Comparison of ENCODE assay signal across 1 cellular context in the genomic region with DNA sequence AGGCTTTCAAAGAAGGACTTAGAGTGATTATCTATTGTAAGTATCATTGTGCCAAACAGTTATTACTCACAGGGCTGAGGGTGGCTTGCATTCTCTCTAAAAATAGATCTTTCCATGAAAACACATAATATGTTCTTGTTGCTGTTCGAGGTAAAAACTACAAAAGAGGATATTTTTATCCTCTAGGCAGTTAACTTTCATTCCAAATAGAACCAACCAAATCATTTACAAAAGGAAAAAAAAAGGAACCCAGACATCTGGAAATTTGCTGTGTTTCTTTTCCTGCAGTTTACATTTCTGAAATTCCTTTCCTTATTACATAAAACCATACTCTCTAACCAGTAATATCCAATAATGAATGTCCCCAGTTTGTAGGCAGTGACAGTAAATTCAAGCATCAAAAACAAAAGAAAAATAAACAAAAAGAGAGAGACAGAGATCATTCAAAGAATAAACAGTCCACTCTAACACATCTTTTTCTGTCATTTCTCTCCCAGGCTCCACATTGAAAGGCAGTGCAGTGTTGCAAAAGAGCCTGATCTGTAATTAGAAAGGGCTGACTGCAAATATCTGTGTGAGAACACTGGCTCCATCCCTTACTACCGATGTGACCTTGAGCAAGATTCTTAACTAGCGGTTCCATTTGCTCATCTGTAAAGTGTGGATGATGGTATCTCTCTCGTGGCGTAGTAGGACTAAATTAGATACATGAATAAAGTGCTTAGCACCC.
TF ChIP-seq lines count a peak whose summit lies in the region.

No MANE protein-coding gene starts in this region.

TF ChIP-seq in HepG2, 621 proteins besides CTCF, POLR2A, EP300 and RAD21 (continued from another document and continues in another):
- TF ChIP-seq, protein P1, sequence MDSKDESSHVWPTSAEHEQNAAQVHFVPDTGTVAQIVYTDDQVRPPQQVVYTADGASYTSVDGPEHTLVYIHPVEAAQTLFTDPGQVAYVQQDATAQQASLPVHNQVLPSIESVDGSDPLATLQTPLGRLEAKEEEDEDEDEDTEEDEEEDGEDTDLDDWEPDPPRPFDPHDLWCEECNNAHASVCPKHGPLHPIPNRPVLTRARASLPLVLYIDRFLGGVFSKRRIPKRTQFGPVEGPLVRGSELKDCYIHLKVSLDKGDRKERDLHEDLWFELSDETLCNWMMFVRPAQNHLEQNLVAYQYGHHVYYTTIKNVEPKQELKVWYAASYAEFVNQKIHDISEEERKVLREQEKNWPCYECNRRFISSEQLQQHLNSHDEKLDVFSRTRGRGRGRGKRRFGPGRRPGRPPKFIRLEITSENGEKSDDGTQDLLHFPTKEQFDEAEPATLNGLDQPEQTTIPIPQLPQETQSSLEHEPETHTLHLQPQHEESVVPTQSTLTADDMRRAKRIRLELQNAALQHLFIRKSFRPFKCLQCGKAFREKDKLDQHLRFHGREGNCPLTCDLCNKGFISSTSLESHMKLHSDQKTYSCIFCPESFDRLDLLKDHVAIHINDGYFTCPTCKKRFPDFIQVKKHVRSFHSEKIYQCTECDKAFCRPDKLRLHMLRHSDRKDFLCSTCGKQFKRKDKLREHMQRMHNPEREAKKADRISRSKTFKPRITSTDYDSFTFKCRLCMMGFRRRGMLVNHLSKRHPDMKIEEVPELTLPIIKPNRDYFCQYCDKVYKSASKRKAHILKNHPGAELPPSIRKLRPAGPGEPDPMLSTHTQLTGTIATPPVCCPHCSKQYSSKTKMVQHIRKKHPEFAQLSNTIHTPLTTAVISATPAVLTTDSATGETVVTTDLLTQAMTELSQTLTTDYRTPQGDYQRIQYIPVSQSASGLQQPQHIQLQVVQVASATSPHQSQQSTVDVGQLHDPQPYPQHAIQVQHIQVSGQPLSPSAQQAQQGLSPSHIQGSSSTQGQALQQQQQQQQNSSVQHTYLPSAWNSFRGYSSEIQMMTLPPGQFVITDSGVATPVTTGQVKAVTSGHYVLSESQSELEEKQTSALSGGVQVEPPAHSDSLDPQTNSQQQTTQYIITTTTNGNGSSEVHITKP (CRISPR knock-in tag; IDR thresholded peaks at IDR 0.05; ENCODE audit: low read depth), result no peak
- peak; percentile 62; the same call in 1 of the 2 replicates for TF ChIP-seq ZKSCAN1 (IDR thresholded peaks at IDR 0.05; ENCODE audit: low read length)
- no peak for TF ChIP-seq SRSF1 (optimal IDR thresholded peaks at IDR 0.05; ENCODE audit: low read depth, low read length)
- TF ChIP-seq KLF16 (CRISPR knock-in tag; IDR thresholded peaks at IDR 0.05), result 0 out of 4 replicates have a peak, but pooled peaks of 1 of the 2 experiments have one; percentile 6
- no peak for TF ChIP-seq NFYC (CRISPR knock-in tag; IDR thresholded peaks at IDR 0.05)
- peak; percentile 57; the same call in 1 of the 2 replicates for TF ChIP-seq SOX5 (CRISPR knock-in tag; IDR thresholded peaks at IDR 0.05; ENCODE audit: borderline replicate concordance)
- TF ChIP-seq, protein P2, sequence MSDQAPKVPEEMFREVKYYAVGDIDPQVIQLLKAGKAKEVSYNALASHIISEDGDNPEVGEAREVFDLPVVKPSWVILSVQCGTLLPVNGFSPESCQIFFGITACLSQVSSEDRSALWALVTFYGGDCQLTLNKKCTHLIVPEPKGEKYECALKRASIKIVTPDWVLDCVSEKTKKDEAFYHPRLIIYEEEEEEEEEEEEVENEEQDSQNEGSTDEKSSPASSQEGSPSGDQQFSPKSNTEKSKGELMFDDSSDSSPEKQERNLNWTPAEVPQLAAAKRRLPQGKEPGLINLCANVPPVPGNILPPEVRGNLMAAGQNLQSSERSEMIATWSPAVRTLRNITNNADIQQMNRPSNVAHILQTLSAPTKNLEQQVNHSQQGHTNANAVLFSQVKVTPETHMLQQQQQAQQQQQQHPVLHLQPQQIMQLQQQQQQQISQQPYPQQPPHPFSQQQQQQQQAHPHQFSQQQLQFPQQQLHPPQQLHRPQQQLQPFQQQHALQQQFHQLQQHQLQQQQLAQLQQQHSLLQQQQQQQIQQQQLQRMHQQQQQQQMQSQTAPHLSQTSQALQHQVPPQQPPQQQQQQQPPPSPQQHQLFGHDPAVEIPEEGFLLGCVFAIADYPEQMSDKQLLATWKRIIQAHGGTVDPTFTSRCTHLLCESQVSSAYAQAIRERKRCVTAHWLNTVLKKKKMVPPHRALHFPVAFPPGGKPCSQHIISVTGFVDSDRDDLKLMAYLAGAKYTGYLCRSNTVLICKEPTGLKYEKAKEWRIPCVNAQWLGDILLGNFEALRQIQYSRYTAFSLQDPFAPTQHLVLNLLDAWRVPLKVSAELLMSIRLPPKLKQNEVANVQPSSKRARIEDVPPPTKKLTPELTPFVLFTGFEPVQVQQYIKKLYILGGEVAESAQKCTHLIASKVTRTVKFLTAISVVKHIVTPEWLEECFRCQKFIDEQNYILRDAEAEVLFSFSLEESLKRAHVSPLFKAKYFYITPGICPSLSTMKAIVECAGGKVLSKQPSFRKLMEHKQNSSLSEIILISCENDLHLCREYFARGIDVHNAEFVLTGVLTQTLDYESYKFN (CRISPR knock-in tag; conservative IDR thresholded peaks at IDR 0.05), result peak; percentile 26; the same call in 1 of the 2 replicates
- TF ChIP-seq BCL6 (CRISPR knock-in tag; IDR thresholded peaks at IDR 0.05), result peak; percentile 52
- TF ChIP-seq ZNF317 (CRISPR knock-in tag; IDR thresholded peaks at IDR 0.05), result peak; percentile 85; the same call in 1 of the 2 replicates
- TF ChIP-seq, protein P3, sequence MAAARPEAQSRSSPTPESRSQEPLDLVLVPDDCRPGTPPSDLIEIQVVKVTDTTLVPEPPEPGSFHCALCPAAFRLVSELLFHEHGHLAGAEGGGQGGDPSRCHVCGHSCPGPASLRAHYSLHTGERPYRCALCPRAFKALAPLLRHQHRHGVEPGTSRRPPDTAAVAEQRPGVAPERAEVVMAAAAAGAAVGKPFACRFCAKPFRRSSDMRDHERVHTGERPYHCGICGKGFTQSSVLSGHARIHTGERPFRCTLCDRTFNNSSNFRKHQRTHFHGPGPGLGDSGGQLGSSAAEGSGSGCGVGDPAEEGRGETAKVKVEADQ (CRISPR knock-in tag; IDR thresholded peaks at IDR 0.05; ENCODE audit: borderline replicate concordance), result no peak
- TF ChIP-seq ASH2L (IDR thresholded peaks at IDR 0.05; ENCODE audit: insufficient read length, low read depth, low read length), result no peak
- peak; percentile 37 for TF ChIP-seq TEAD3 (CRISPR knock-in tag; optimal IDR thresholded peaks at IDR 0.05; ENCODE audit: borderline replicate concordance)
- TF ChIP-seq CEBPZ (IDR thresholded peaks at IDR 0.05; ENCODE audit: low read length), result no peak
- no peak for TF ChIP-seq ZBTB49 (CRISPR knock-in tag; IDR thresholded peaks at IDR 0.05; ENCODE audit: borderline replicate concordance)
- peak; percentile 18; the same call in 1 of the 2 replicates for TF ChIP-seq ZMYM4 (CRISPR knock-in tag; IDR thresholded peaks at IDR 0.05)
- TF ChIP-seq ZNF354B (CRISPR knock-in tag; IDR thresholded peaks at IDR 0.05), result no peak
- TF ChIP-seq SOX13 (IDR thresholded peaks at IDR 0.05), result no peak
- peak in 1 of 2 experiments; percentile 37; a peak in 2 of 4 replicates for TF ChIP-seq SOX13 (CRISPR knock-in tag; conservative IDR thresholded peaks at IDR 0.05 in 1 of 2, IDR thresholded peaks at IDR 0.05 in 1 of 2)
- 0 out of 2 replicates have a peak, but pooled peaks have one; percentile 25 for TF ChIP-seq ZNF331 (CRISPR knock-in tag; IDR thresholded peaks at IDR 0.05)
- TF ChIP-seq ZFP90 (CRISPR knock-in tag; IDR thresholded peaks at IDR 0.05; ENCODE audit: borderline replicate concordance), result no peak
- TF ChIP-seq CEBPG (CRISPR knock-in tag; IDR thresholded peaks at IDR 0.05), result peak; percentile 66
- no peak for TF ChIP-seq ZNF704 (CRISPR knock-in tag; IDR thresholded peaks at IDR 0.05; ENCODE audit: borderline replicate concordance)
- no peak for TF ChIP-seq KLF6 (CRISPR knock-in tag; IDR thresholded peaks at IDR 0.05)
- no peak for TF ChIP-seq GZF1 (CRISPR knock-in tag; IDR thresholded peaks at IDR 0.05)
- TF ChIP-seq ATF1 (CRISPR knock-in tag; IDR thresholded peaks at IDR 0.05), result 0 out of 2 replicates have a peak, but pooled peaks have one; percentile 27
- TF ChIP-seq, protein P4, sequence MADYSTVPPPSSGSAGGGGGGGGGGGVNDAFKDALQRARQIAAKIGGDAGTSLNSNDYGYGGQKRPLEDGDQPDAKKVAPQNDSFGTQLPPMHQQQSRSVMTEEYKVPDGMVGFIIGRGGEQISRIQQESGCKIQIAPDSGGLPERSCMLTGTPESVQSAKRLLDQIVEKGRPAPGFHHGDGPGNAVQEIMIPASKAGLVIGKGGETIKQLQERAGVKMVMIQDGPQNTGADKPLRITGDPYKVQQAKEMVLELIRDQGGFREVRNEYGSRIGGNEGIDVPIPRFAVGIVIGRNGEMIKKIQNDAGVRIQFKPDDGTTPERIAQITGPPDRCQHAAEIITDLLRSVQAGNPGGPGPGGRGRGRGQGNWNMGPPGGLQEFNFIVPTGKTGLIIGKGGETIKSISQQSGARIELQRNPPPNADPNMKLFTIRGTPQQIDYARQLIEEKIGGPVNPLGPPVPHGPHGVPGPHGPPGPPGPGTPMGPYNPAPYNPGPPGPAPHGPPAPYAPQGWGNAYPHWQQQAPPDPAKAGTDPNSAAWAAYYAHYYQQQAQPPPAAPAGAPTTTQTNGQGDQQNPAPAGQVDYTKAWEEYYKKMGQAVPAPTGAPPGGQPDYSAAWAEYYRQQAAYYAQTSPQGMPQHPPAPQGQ (CRISPR knock-in tag; IDR thresholded peaks at IDR 0.05; ENCODE audit: borderline replicate concordance), result no peak
- TF ChIP-seq, protein P5, sequence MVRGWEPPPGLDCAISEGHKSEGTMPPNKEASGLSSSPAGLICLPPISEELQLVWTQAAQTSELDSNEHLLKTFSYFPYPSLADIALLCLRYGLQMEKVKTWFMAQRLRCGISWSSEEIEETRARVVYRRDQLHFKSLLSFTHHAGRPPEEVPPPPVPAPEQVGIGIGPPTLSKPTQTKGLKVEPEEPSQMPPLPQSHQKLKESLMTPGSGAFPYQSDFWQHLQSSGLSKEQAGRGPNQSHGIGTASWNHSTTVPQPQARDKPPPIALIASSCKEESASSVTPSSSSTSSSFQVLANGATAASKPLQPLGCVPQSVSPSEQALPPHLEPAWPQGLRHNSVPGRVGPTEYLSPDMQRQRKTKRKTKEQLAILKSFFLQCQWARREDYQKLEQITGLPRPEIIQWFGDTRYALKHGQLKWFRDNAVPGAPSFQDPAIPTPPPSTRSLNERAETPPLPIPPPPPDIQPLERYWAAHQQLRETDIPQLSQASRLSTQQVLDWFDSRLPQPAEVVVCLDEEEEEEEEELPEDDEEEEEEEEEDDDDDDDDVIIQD (CRISPR knock-in tag; IDR thresholded peaks at IDR 0.05; ENCODE audit: low read depth), result peak; percentile 15; the same call in 1 of the 2 replicates
- TF ChIP-seq NCOA2 (CRISPR knock-in tag; IDR thresholded peaks at IDR 0.05), result peak; percentile 26; the same call in 1 of the 2 replicates
- no peak for TF ChIP-seq ZSCAN22 (CRISPR knock-in tag; IDR thresholded peaks at IDR 0.05)
- no peak for TF ChIP-seq ZNF414 (CRISPR knock-in tag; IDR thresholded peaks at IDR 0.05)
- TF ChIP-seq SAP130 (CRISPR knock-in tag; IDR thresholded peaks at IDR 0.05; ENCODE audit: low read depth), result 0 out of 2 replicates have a peak, but pooled peaks have one; percentile 43
- TF ChIP-seq GABPA (IDR thresholded peaks at IDR 0.05; ENCODE audit: low read depth, low read length), result no peak
- no peak for TF ChIP-seq GABPA (CRISPR knock-in tag; IDR thresholded peaks at IDR 0.05; ENCODE audit: low read depth)
- no peak for TF ChIP-seq NAIF1 (CRISPR knock-in tag; IDR thresholded peaks at IDR 0.05; ENCODE audit: borderline replicate concordance)
- TF ChIP-seq ZNF788 (CRISPR knock-in tag; IDR thresholded peaks at IDR 0.05; ENCODE audit: borderline replicate concordance), result no peak
